ENCODE assay signal across 9 cellular contexts in the genomic region with DNA sequence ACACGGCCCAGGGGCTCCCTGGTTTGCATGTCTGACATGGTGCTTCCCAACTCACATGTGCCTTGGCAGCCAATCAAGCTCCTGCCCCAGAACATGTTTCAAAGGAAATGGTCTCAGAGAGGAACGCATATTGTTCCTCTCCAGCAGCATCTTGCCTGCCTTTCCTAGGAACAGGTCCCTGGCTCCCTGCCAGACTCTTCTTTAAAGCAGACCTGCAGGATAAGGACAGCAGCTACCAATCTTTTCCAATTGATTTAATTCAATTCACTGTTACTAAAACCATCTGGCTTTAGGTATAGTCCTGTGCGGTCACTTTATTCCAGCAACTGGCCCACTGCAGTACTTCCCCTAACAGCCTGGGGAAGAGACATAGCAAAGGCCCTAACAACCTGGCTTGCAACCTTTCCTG.
DNase-seq lines count a peak whose midpoint lies in the region; ATAC-seq and TF ChIP-seq lines count a peak whose summit lies in the region.
"Had no signal": no experiment of that assay in that cellular context is flagged by ENCODE, and none has a peak within 500 bp of the region (broad histone marks: within the 10 kb centered on the region; RNA-seq: fewer than 3 reads in every experiment).

No MANE protein-coding gene starts in this region.

- DNase-seq in DMS153 treated with DMSO at 0.1 percent for 48 hours (lab: John Stamatoyannopoulos, UW; ENCODE audit: unreplicated experiment) (peak; percentile 54), NCI-H2171 (lab: John Stamatoyannopoulos, UW) (peak; percentile 91), dermis microvascular lymphatic vessel endothelial cell (ENCODE audit: low read depth in 2 of 2) (peak; percentile 43 to 88), mucosa of descending colon (peak in 1 of 3 donors; percentile 43), brain microvascular endothelial cell (no peak)
- DNase-seq in stimulated activated CD4-positive, alpha-beta T cell treated with anti-CD3 and anti-CD28 coated beads, Interleukin-12 subunit alpha, Interleukin-12 subunit beta, amount 100 ng/mL, for 4 hours: no peak
- DNase-seq: activated CD8-positive, alpha-beta memory T cell treated with anti-CD3 and anti-CD28 coated beads for 24 hours had no signal

- H3K36me3 ChIP-seq in mucosa of descending colon (ENCODE audit: low read depth) (no peaks in the 10 kb centered on the region), brain microvascular endothelial cell (replicated peaks) (no peaks in the 10 kb centered on the region)

- intact Hi-C loops in mucosa of descending colon (cut with DNase I, micrococcal nuclease): no loop called here

- in situ Hi-C loops in brain microvascular endothelial cell (cut with HindIII; ENCODE audit: low pct_ligation_motif_present, low sequenced_read_pairs): no loop called here

- no peaks in the 10 kb centered on the region for H3K27me3 ChIP-seq in brain microvascular endothelial cell (replicated peaks)

- H3K4me1 ChIP-seq in mucosa of descending colon (ENCODE audit: low read depth): no peaks in the 10 kb centered on the region

- H3K27ac ChIP-seq in brain microvascular endothelial cell: no peak overlapping the region

- peak; percentile 10 for ATAC-seq in mucosa of descending colon
- no peak for ATAC-seq in HG02571 (IDR thresholded peaks at IDR 0.05; ENCODE audit: unreplicated experiment)
- no peak for ATAC-seq in HG03196 (IDR thresholded peaks at IDR 0.05; ENCODE audit: unreplicated experiment)

- no peaks in the 10 kb centered on the region for H3K9me3 ChIP-seq in mucosa of descending colon

- TF ChIP-seq CTCF in mucosa of descending colon (IDR thresholded peaks at IDR 0.05) (no peak), brain microvascular endothelial cell (IDR thresholded peaks at IDR 0.05; ENCODE audit: low read depth, low read length, missing control alignments) (no peak)

- H3K4me3 ChIP-seq in mucosa of descending colon (no peak overlapping the region), brain microvascular endothelial cell (ENCODE audit: low read depth, low read length) (no peak overlapping the region)

Comparison
In these comparisons a context has a peak if more than half of its experiments do, and no peak if none do; other contexts are left out.
1. DNase-seq: peak in DMS153 treated with DMSO at 0.1 percent for 48 hours (single experiment), NCI-H2171 (single experiment) and dermis microvascular lymphatic vessel endothelial cell (2 of 2); none in stimulated activated CD4-positive, alpha-beta T cell treated with anti-CD3 and anti-CD28 coated beads, Interleukin-12 subunit alpha, Interleukin-12 subunit beta, amount 100 ng/mL, for 4 hours (single experiment) and brain microvascular endothelial cell (single experiment).